Comparison of ENCODE assay signal across 18 cellular contexts in the genomic region with DNA sequence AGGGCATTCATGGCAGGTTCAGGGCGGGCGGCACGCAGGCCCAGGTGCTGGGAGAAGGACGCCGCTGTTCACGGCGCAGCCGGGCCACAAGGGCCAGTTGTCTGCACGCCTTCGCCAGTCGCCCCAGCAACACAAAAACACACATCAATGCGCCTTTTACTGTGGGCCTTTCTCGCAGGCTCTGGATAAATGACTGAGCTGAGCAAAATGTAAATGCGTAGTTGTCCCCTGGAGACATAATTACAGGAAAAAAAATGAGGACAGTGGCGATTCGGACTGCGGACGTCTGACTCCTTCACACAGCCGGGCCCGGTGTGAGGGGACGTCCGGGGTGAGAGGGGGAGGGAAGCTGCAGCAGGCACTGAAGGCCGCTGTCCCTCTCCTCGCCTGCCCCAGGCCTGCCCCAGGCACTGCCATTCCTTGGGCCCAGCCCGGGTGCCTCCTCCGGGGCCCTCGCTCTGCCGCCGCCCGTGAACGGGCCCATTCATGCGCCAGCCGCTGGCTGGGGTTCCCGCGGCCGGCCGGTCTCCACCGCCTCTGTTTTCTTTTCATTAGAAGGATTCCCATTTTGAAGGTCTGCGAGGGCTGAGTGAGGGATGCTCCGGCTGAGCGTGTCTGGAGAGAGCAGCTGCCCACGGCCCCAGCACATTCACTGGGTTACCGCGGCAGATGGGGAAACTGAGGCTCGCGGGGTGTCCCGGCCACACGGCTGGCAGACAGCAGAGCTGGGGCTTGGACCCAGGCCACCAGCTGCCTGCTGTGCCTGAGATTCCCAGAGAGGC. TPM values are rescaled to one million over a fixed set of nuclear protein-coding genes. Genes with fewer than 3 reads are reported as not detected.
DNase-seq lines count a peak whose midpoint lies in the region; ATAC-seq and TF ChIP-seq lines count a peak whose summit lies in the region.
"Had no signal": no experiment of that assay in that cellular context is flagged by ENCODE, and none has a peak within 500 bp of the region (broad histone marks: within the 10 kb centered on the region; RNA-seq: fewer than 3 reads in every experiment).

No MANE protein-coding gene starts in this region.

- H3K27ac ChIP-seq in breast epithelium = peak overlapping the region; percentile 92 to 94
- peak overlapping the region in 57 of 59 donors; percentile 44 to 92 (median 80) for H3K27ac ChIP-seq in dorsolateral prefrontal cortex
- H3K27ac ChIP-seq in temporal lobe (ENCODE audit: low read depth, low read length) = peak overlapping the region; percentile 57
- H3K27ac ChIP-seq: thyroid gland had no signal

- no peaks in the 10 kb centered on the region for H3K4me1 Mint-ChIP-seq in MCF 10A (ENCODE audit: insufficient read depth, unreplicated experiment)

- DNase-seq in breast epithelium (ENCODE audit: low spot score in 2 of 2) (no peak), MCF 10A (ENCODE audit: unreplicated experiment) (no peak), dorsolateral prefrontal cortex (peak in 5 of 10 donors; percentile 30 to 62 (median 45)), midbrain (lab: John Stamatoyannopoulos, UW) (peak; percentile 72), T1000 (lab: John Stamatoyannopoulos, UW) (no peak), activated gamma-delta T cell (lab: John Stamatoyannopoulos, UW) (no peak)
- DNase-seq: activated CD4-positive, alpha-beta T cell treated with anti-CD3 and anti-CD28 coated beads for 48 hours; Calu3; islet precursor cell; NCI-H2029 treated with DMSO at 0.1 percent for 48 hours; NK-92 treated with Interleukin-12 subunit alpha and Interleukin-12 subunit beta, amount 100 ng/mL, for 24 hours; SHP77 treated with DMSO at 0.1 percent for 48 hours; stimulated activated CD4-positive, alpha-beta T cell treated with anti-CD3 and anti-CD28 coated beads, Interleukin-2, amount 100 ng/mL, for 24 hours; T-helper 9 cell; thyroid gland had no signal

- no peaks in the 10 kb centered on the region for H3K36me3 Mint-ChIP-seq in MCF 10A (ENCODE audit: insufficient read depth, unreplicated experiment)
- H3K36me3 Mint-ChIP-seq: activated naive CD8-positive, alpha-beta T cell had no signal

- no peaks in the 10 kb centered on the region for H3K9me3 Mint-ChIP-seq in MCF 10A (ENCODE audit: unreplicated experiment)

- no peaks in the 10 kb centered on the region for H3K36me3 ChIP-seq in breast epithelium
- H3K36me3 ChIP-seq: thyroid gland had no signal

- H3K27me3 ChIP-seq in breast epithelium (no peaks in the 10 kb centered on the region), dorsolateral prefrontal cortex (peaks cover 0 to 3% (median 0%) of the 10 kb centered on the region in 45 donors)
- H3K27me3 ChIP-seq: thyroid gland had no signal

- no TSS peak for BruUV-seq in MCF 10A (replicated peaks; lab: Mats Ljungman, UMichigan)

- POLR2A ChIA-PET in MCF 10A (lab: Yijun Ruan, JAX) = no interaction called here

- H3K4me3 ChIP-seq in breast epithelium = peak overlapping the region in 2 of 3 donors; percentile 22 to 46
- H3K4me3 ChIP-seq in dorsolateral prefrontal cortex = peak overlapping the region in 1 of 59 donors; percentile 44
- H3K4me3 ChIP-seq: thyroid gland had no signal

- CTCF ChIA-PET in MCF 10A (lab: Yijun Ruan, JAX) = no interaction called here

- H3K9me3 ChIP-seq in breast epithelium = no peaks in the 10 kb centered on the region
- H3K9me3 ChIP-seq: thyroid gland had no signal

- intact Hi-C loops in breast epithelium (cut with DNase I; ENCODE audit: low total_unique reads) = no loop called here
- intact Hi-C loops in MCF 10A (cut with micrococcal nuclease) = no loop called here
- intact Hi-C loops in dorsolateral prefrontal cortex (cut with DNase I) = no loop called here

- peaks cover 11% of the 10 kb centered on the region for H3K27me3 Mint-ChIP-seq in MCF 10A (ENCODE audit: insufficient read depth, unreplicated experiment)
- H3K27me3 Mint-ChIP-seq: activated naive CD8-positive, alpha-beta T cell had no signal

- no peak overlapping the region for H3K27ac Mint-ChIP-seq in MCF 10A (ENCODE audit: low read depth, unreplicated experiment)
- H3K27ac Mint-ChIP-seq: activated naive CD8-positive, alpha-beta T cell had no signal

- no peak for ATAC-seq in GM21447 (IDR thresholded peaks at IDR 0.05; ENCODE audit: unreplicated experiment)

- no peak overlapping the region for H3K4me3 Mint-ChIP-seq in MCF 10A (ENCODE audit: unreplicated experiment)
- H3K4me3 Mint-ChIP-seq: activated naive CD8-positive, alpha-beta T cell had no signal

- TF ChIP-seq CTCF in breast epithelium (IDR thresholded peaks at IDR 0.05) (no peak), MCF 10A (IDR thresholded peaks at IDR 0.05; ENCODE audit: unreplicated experiment) (no peak), dorsolateral prefrontal cortex (IDR thresholded peaks at IDR 0.05 in 54 of 56, conservative IDR thresholded peaks at IDR 0.05 in 2 of 56; ENCODE audit: low read depth in 1 of 56, partially characterized antibody in 56 of 56) (no peak)

- H3K4me1 ChIP-seq in breast epithelium = peaks cover 0 to 8% of the 10 kb centered on the region in 2 donors
- H3K4me1 ChIP-seq: thyroid gland had no signal

- no peak for TF ChIP-seq POLR2A in breast epithelium (IDR thresholded peaks at IDR 0.05)

RNA-seq across cellular contexts. Expression of a gene that starts 6.5 kb away (rescaled TPM):
- 1 to 10 TPM in 1 of 3 donors, under 1 TPM in 2; 0.80 to 1.5 (median 0.98) TPM for total RNA-seq in breast epithelium
- total RNA-seq in MCF 10A (2022) = not detected in 2 replicates
- total RNA-seq in dorsolateral prefrontal cortex = 10 to 100 TPM in 5 of 120 experiments, 1 to 10 TPM in 115; 2.5 to 11.5 (median 5.7) TPM
- total RNA-seq in temporal lobe = 0.74 TPM
